Comparison of ENCODE assay signal across 1 cellular context in the genomic region with DNA sequence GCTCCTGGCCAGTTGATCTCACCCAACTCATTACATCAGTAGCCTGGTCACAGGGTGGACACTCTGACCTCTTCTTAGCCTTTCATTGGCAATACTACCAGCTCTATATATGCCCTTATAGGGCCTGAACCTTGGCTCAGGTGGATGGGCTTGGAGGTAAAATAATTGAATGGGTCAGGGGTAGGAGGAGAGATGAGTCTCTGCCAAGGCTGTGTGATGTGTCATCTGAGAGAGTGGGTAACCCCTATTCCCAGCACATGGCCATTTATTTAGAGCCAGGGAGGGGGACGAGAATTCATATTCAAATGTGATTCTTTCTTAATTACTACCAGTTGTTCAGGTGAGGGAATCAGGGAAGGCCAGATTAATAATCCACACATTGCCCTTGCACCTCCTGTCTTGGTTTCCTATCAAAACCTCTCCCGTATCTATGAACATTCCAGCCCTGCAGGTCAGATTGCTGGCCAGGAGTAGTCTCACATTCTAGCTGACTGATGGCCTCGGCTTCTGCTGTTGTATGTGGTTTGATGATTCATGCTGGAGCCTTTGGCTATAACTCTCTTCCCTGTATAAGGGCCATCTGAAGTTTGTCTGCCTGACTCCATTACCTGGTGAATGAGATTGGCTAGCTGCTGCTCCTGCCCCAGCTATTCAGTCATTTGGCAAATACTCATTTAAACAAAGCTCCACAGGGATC.
TF ChIP-seq lines count a peak whose summit lies in the region.

No MANE protein-coding gene starts in this region.

TF ChIP-seq in K562, 482 proteins besides CTCF, POLR2A, EP300 and RAD21:
- TF ChIP-seq, protein P1, sequence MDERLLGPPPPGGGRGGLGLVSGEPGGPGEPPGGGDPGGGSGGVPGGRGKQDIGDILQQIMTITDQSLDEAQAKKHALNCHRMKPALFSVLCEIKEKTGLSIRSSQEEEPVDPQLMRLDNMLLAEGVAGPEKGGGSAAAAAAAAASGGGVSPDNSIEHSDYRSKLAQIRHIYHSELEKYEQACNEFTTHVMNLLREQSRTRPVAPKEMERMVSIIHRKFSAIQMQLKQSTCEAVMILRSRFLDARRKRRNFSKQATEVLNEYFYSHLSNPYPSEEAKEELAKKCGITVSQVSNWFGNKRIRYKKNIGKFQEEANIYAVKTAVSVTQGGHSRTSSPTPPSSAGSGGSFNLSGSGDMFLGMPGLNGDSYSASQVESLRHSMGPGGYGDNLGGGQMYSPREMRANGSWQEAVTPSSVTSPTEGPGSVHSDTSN (CRISPR knock-in tag; IDR thresholded peaks at IDR 0.05; ENCODE audit: low read depth) = no peak
- TF ChIP-seq, protein P1 (tag; conservative IDR thresholded peaks at IDR 0.05; ENCODE audit: low read depth) = no peak
- TF ChIP-seq C11orf30 (IDR thresholded peaks at IDR 0.05; ENCODE audit: low read depth) (no peak), ESRRA (IDR thresholded peaks at IDR 0.05; ENCODE audit: borderline replicate concordance, low read depth) (no peak), PCBP1 (IDR thresholded peaks at IDR 0.05; ENCODE audit: low read depth, low read length, poor library complexity, severe bottlenecking) (no peak), FOSL1 (tag; conservative IDR thresholded peaks at IDR 0.05) (peak; percentile 64), CCNT2 (IDR thresholded peaks at IDR 0.05; ENCODE audit: borderline replicate concordance, extremely low read depth, insufficient read length, low read depth, low read length) (no peak)
TF ChIP-seq in K562: peak in this region for 1.
